Comparison of ENCODE assay signal across 20 cellular contexts in the genomic region with DNA sequence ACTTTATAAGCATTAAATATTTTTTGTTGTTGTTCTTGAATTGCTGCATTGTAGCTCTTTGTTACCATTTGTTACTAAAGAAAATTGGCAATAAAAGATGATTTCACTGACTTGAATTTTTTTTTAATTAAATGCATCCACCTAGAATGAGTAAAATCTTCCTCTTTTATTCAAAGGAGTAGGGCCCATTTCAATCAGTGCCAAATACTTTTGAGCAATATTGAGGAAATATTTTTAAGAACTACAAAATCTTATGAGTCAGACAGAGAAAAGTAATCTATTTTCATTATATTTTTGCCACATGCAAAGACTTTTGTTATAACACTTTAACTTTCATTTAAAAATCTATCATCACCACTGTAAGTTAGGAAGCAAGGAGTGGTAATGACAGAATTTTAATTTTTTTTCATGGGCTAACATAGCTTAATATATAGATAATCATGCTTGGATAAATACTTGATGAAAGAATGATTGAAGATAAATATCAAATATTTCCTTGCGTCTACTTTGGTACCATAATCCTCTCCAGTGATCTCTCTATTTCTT.
A peak's percentile ranks its signal among the peaks of the same experiment; 100 is the strongest.
DNase-seq lines count a peak whose midpoint lies in the region; ATAC-seq, FAIRE-seq and TF ChIP-seq lines count a peak whose summit lies in the region.
"Had no signal": no experiment of that assay in that cellular context is flagged by ENCODE, and none has a peak within 500 bp of the region (broad histone marks: within the 10 kb centered on the region; RNA-seq: fewer than 3 reads in every experiment).

No MANE protein-coding gene starts in this region.

- no peaks in the 10 kb centered on the region for H3K79me2 ChIP-seq in astrocyte (ENCODE audit: insufficient read depth, low read length)
- no peaks in the 10 kb centered on the region for H3K79me2 ChIP-seq in hepatocyte

- H3K9me2 ChIP-seq in hepatocyte (replicated peaks; ENCODE audit: insufficient read depth): no peaks in the 10 kb centered on the region

- H3K27me3 ChIP-seq in astrocyte (ENCODE audit: insufficient read depth, low read length): no peaks in the 10 kb centered on the region
- no peaks in the 10 kb centered on the region for H3K27me3 ChIP-seq in hepatocyte
- H3K27me3 ChIP-seq: BLaER1 treated with 17β-estradiol and CSF1 and Interleukin-3, amounts not matched to agents 10 nM and 100 nM had no signal

- no peaks in the 10 kb centered on the region for H3K9me3 ChIP-seq in astrocyte (ENCODE audit: insufficient read depth, low read depth, low read length)
- H3K9me3 ChIP-seq in hepatocyte (ENCODE audit: low read depth): no peaks in the 10 kb centered on the region
- H3K9me3 ChIP-seq: BLaER1 treated with 17β-estradiol and CSF1 and Interleukin-3, amounts not matched to agents 10 nM and 100 nM had no signal

- H3K4me2 ChIP-seq in astrocyte (ENCODE audit: low read length) (peak overlapping the region; percentile 72), hepatocyte (no peak overlapping the region)
- H3K4me2 ChIP-seq: GM23338 had no signal

- no peaks in the 10 kb centered on the region for H3K36me3 ChIP-seq in astrocyte (ENCODE audit: insufficient read depth, low read length)
- H3K36me3 ChIP-seq in hepatocyte (replicated peaks; ENCODE audit: insufficient read depth, low read depth): no peaks in the 10 kb centered on the region
- H3K36me3 ChIP-seq: BLaER1 treated with 17β-estradiol and CSF1 and Interleukin-3, amounts not matched to agents 10 nM and 100 nM had no signal

- H2AFZ ChIP-seq in astrocyte (ENCODE audit: low read depth, low read length): no peak overlapping the region
- H2AFZ ChIP-seq in hepatocyte: no peak overlapping the region
- H2AFZ ChIP-seq: GM23338 had no signal

- no peak for ATAC-seq in HG02623 (IDR thresholded peaks at IDR 0.05; ENCODE audit: unreplicated experiment)
- ATAC-seq: GM23338 had no signal

- peaks cover 18% of the 10 kb centered on the region for H3K4me1 ChIP-seq in astrocyte (ENCODE audit: insufficient read depth, low read length)
- H3K4me1 ChIP-seq in hepatocyte (ENCODE audit: insufficient read depth): peaks cover 7% of the 10 kb centered on the region

- peak overlapping the region; percentile 71 for H3K27ac Mint-ChIP-seq in astrocyte (ENCODE audit: unreplicated experiment)
- H3K27ac Mint-ChIP-seq in endothelial cell (ENCODE audit: unreplicated experiment): no peak overlapping the region
- H3K27ac Mint-ChIP-seq: activated B cell treated with CpG ODN at 0.5 μM for 24 hours; activated CD4-positive, alpha-beta memory T cell treated with anti-CD3 and anti-CD28 coated beads, Interleukin-2, amount 10 ng/mL, durations not matched to agents 7 days and 5 days; GM23338 had no signal

- no peak overlapping the region for H3K4me3 Mint-ChIP-seq in astrocyte (ENCODE audit: unreplicated experiment)
- H3K4me3 Mint-ChIP-seq in endothelial cell (ENCODE audit: unreplicated experiment): no peak overlapping the region
- H3K4me3 Mint-ChIP-seq: activated B cell treated with CpG ODN at 0.5 μM for 24 hours; activated CD4-positive, alpha-beta memory T cell treated with anti-CD3 and anti-CD28 coated beads, Interleukin-2, amount 10 ng/mL, durations not matched to agents 7 days and 5 days; GM23338 had no signal

- FAIRE-seq in astrocyte (lab: Jason Lieb, UNC) (no peak), frontal cortex (lab: Jason Lieb, UNC) (no peak)
- FAIRE-seq: D721Med had no signal

- TF ChIP-seq CTCF in 22Rv1 (IDR thresholded peaks at IDR 0.05): no peak
- no peak for TF ChIP-seq CTCF in astrocyte (IDR thresholded peaks at IDR 0.05; ENCODE audit: insufficient read depth, low read depth, low read length)
- TF ChIP-seq CTCF in hepatocyte (IDR thresholded peaks at IDR 0.05; ENCODE audit: poor library complexity): no peak
- no peak for TF ChIP-seq CTCF in endothelial cell (IDR thresholded peaks at IDR 0.05; ENCODE audit: unreplicated experiment)

- H3K4me1 Mint-ChIP-seq in astrocyte (ENCODE audit: low read depth, unreplicated experiment) (peaks cover 14% of the 10 kb centered on the region), endothelial cell (ENCODE audit: unreplicated experiment) (peaks cover 20% of the 10 kb centered on the region)
- H3K4me1 Mint-ChIP-seq: activated B cell treated with CpG ODN at 0.5 μM for 24 hours; activated CD4-positive, alpha-beta memory T cell treated with anti-CD3 and anti-CD28 coated beads, Interleukin-2, amount 10 ng/mL, durations not matched to agents 7 days and 5 days had no signal

- no peak overlapping the region for H3K9ac ChIP-seq in astrocyte (ENCODE audit: low read length)
- H3K9ac ChIP-seq: BLaER1 treated with 17β-estradiol and CSF1 and Interleukin-3, amounts not matched to agents 10 nM and 100 nM had no signal

- H4K20me1 ChIP-seq in astrocyte (ENCODE audit: insufficient read depth, low read length) (no peaks in the 10 kb centered on the region), hepatocyte (ENCODE audit: insufficient read depth, poor library complexity, severe bottlenecking) (no peaks in the 10 kb centered on the region)
- H4K20me1 ChIP-seq: BLaER1 treated with 17β-estradiol and CSF1 and Interleukin-3, amounts not matched to agents 10 nM and 100 nM had no signal

- H3K36me3 Mint-ChIP-seq in astrocyte (ENCODE audit: low read depth, unreplicated experiment) (no peaks in the 10 kb centered on the region), endothelial cell (ENCODE audit: low read depth, unreplicated experiment) (no peaks in the 10 kb centered on the region)

- H3K4me3 ChIP-seq in astrocyte (ENCODE audit: insufficient read depth, low read depth, low read length): no peak overlapping the region
- no peak overlapping the region for H3K4me3 ChIP-seq in hepatocyte
- H3K4me3 ChIP-seq: BLaER1 treated with 17β-estradiol and CSF1 and Interleukin-3, amounts not matched to agents 10 nM and 100 nM; GM23338 had no signal

- 90% methylated on average over 1 of the region's 1 CpG for WGBS in hepatocyte (ENCODE audit: low lambda C conversion rate, missing lambda C conversion rate)

- no peaks in the 10 kb centered on the region for H3K9me3 Mint-ChIP-seq in astrocyte (ENCODE audit: unreplicated experiment)
- H3K9me3 Mint-ChIP-seq in endothelial cell (ENCODE audit: unreplicated experiment): no peaks in the 10 kb centered on the region
- H3K9me3 Mint-ChIP-seq: activated B cell treated with CpG ODN at 0.5 μM for 24 hours; activated CD4-positive, alpha-beta memory T cell treated with anti-CD3 and anti-CD28 coated beads, Interleukin-2, amount 10 ng/mL, durations not matched to agents 7 days and 5 days; GM23338 had no signal

- no peaks in the 10 kb centered on the region for H3K27me3 Mint-ChIP-seq in astrocyte (ENCODE audit: low read depth, unreplicated experiment)
- peaks cover 5% of the 10 kb centered on the region for H3K27me3 Mint-ChIP-seq in endothelial cell (ENCODE audit: unreplicated experiment)
- H3K27me3 Mint-ChIP-seq: activated B cell treated with CpG ODN at 0.5 μM for 24 hours had no signal

- peak; percentile 14 for DNase-seq in HCEC 1CT
- DNase-seq in astrocyte (ENCODE audit: low read depth): peak; percentile 4
- no peak for DNase-seq in hepatocyte (ENCODE audit: low spot score)
- no peak for DNase-seq in frontal cortex (ENCODE audit: low spot score in 2 of 2)
- no peak for DNase-seq in stimulated activated CD4-positive, alpha-beta T cell treated with anti-CD3 and anti-CD28 coated beads, Interleukin-2, amount 100 ng/mL, for 48 hours
- DNase-seq in endothelial cell (ENCODE audit: low spot score): no peak
- DNase-seq: activated B cell treated with CpG ODN at 0.5 μM for 24 hours; activated CD4-positive, alpha-beta memory T cell treated with anti-CD3 and anti-CD28 coated beads, Interleukin-2, amount 10 ng/mL, durations not matched to agents 7 days and 5 days; NCI-H1417; NCI-H2107; NCI-H524 treated with DMSO at 0.1 percent for 48 hours; retina; stimulated activated CD4-positive, alpha-beta T cell treated with anti-CD3 and anti-CD28 coated beads, Interleukin-4, amount 100 ng/mL, for 24 hours; stimulated activated naive CD4-positive, alpha-beta T cell treated with Interleukin-2 at 50 U/mL for 16 hours had no signal

- H3K27ac ChIP-seq in 22Rv1 (peak overlapping the region; percentile 67), astrocyte (ENCODE audit: low read depth, low read length) (peak overlapping the region; percentile 85), hepatocyte (peak overlapping the region; percentile 54)
- H3K27ac ChIP-seq: BLaER1 treated with 17β-estradiol and CSF1 and Interleukin-3, amounts not matched to agents 10 nM and 100 nM; HL-60 had no signal

Comparison
In these comparisons a context has a peak if more than half of its experiments do, and no peak if none do; other contexts are left out.
1. DNase-seq: peak in HCEC 1CT (single experiment) and astrocyte (single experiment); none in hepatocyte (single experiment), frontal cortex (0 of 2), stimulated activated CD4-positive, alpha-beta T cell treated with anti-CD3 and anti-CD28 coated beads, Interleukin-2, amount 100 ng/mL, for 48 hours (0 of 2) and endothelial cell (single experiment).
2. Peak in every context shown above with its lines, with median percentiles within 50 percentile points of each other: H3K27ac ChIP-seq.